In genomic region chr19:11044436-11044835, GRCh38 we compare ENCODE assay signal across 21 cellular contexts. TPM values are rescaled to one million over a fixed set of nuclear protein-coding genes. Genes with fewer than 3 reads are reported as not detected.
DNase-seq lines count a peak whose midpoint lies in the region; ATAC-seq and TF ChIP-seq lines count a peak whose summit lies in the region.
"Had no signal": no experiment of that assay in that cellular context is flagged by ENCODE, and none has a peak within 500 bp of the region (broad histone marks: within the 10 kb centered on the region; RNA-seq: fewer than 3 reads in every experiment).

No MANE protein-coding gene starts in this region.

- no peak for ATAC-seq in stimulated activated naive CD8-positive, alpha-beta T cell treated with anti-CD3 and anti-CD28 coated beads, Interleukin-15, amount 100 ng/mL, for 72 hours
- ATAC-seq in stimulated activated naive CD8-positive, alpha-beta T cell treated with anti-CD3 and anti-CD28 coated beads, Interleukin-15, Interleukin-2, amounts not matched to agents 100 U/mL and 50 U/mL, for 24 hours = no peak
- ATAC-seq in stimulated activated naive B cell treated with anti-CD40 and anti-IgM and Interleukin-4, amounts not matched to agents 10 μg/mL and 1 μg/mL and 100 μg/mL, for 72 hours (replicated peaks) = no peak
- ATAC-seq: GM23338 had no signal

- intact Hi-C loops in left ventricle myocardium inferior (cut with micrococcal nuclease) = no loop called here

- H3K27me3 ChIP-seq in osteoblast (ENCODE audit: insufficient read depth, low read length) = no peaks in the 10 kb centered on the region
- no peaks in the 10 kb centered on the region for H3K27me3 ChIP-seq in left ventricle myocardium inferior (ENCODE audit: low read depth)
- H3K27me3 ChIP-seq: BLaER1 had no signal

- peaks cover 6% of the 10 kb centered on the region for H3K79me2 ChIP-seq in osteoblast (ENCODE audit: insufficient read depth, low read length)

- peaks cover 50% of the 10 kb centered on the region for H3K36me3 ChIP-seq in osteoblast (ENCODE audit: insufficient read depth, low read length)
- H3K36me3 ChIP-seq in left ventricle myocardium inferior = peaks cover 63% of the 10 kb centered on the region

- H3K9me3 Mint-ChIP-seq in stimulated activated naive CD8-positive, alpha-beta T cell treated with anti-CD3 and anti-CD28 coated beads, Interleukin-15, amount 100 ng/mL, for 72 hours = no peaks in the 10 kb centered on the region
- H3K9me3 Mint-ChIP-seq in stimulated activated naive B cell treated with anti-CD40 and anti-IgM and Interleukin-4, amounts not matched to agents 10 μg/mL and 1 μg/mL and 100 μg/mL, for 72 hours = no peaks in the 10 kb centered on the region
- H3K9me3 Mint-ChIP-seq: CD8-positive, alpha-beta memory T cell; GM23338; IgD-negative memory B cell had no signal

- H3K4me3 ChIP-seq in osteoblast (ENCODE audit: insufficient read depth, low read length) (no peak overlapping the region), left ventricle myocardium inferior (no peak overlapping the region)
- H3K4me3 ChIP-seq: BLaER1, GM23338 had no signal

- H3K4me2 ChIP-seq in osteoblast (ENCODE audit: insufficient read depth, low read length) = no peak overlapping the region
- H3K4me2 ChIP-seq: GM23338 had no signal

- no peak for TF ChIP-seq CTCF in osteoblast (IDR thresholded peaks at IDR 0.05; ENCODE audit: extremely low read depth, low read depth, low read length)
- no peak for TF ChIP-seq CTCF in left ventricle myocardium inferior (IDR thresholded peaks at IDR 0.05; ENCODE audit: borderline replicate concordance)

- peaks cover 69 to 74% of the 10 kb centered on the region in 2 donors for H3K36me3 Mint-ChIP-seq in stimulated activated naive B cell treated with anti-CD40 and anti-IgM and Interleukin-4, amounts not matched to agents 10 μg/mL and 1 μg/mL and 100 μg/mL, for 72 hours

- H2AFZ ChIP-seq in osteoblast (ENCODE audit: low read length) = no peak overlapping the region
- H2AFZ ChIP-seq: GM23338 had no signal

- no peak overlapping the region for H3K4me3 Mint-ChIP-seq in stimulated activated naive CD8-positive, alpha-beta T cell treated with anti-CD3 and anti-CD28 coated beads, Interleukin-15, amount 100 ng/mL, for 72 hours
- no peak overlapping the region for H3K4me3 Mint-ChIP-seq in stimulated activated naive B cell treated with anti-CD40 and anti-IgM and Interleukin-4, amounts not matched to agents 10 μg/mL and 1 μg/mL and 100 μg/mL, for 72 hours
- H3K4me3 Mint-ChIP-seq: CD8-positive, alpha-beta memory T cell; GM23338; IgD-negative memory B cell had no signal

- no peaks in the 10 kb centered on the region for H3K4me1 ChIP-seq in osteoblast (ENCODE audit: insufficient read depth, low read length)
- H3K4me1 ChIP-seq in left ventricle myocardium inferior = no peaks in the 10 kb centered on the region

- no peaks in the 10 kb centered on the region for H3K27me3 Mint-ChIP-seq in stimulated activated naive CD8-positive, alpha-beta T cell treated with anti-CD3 and anti-CD28 coated beads, Interleukin-15, amount 100 ng/mL, for 72 hours
- peaks cover 23 to 29% of the 10 kb centered on the region in 2 donors for H3K27me3 Mint-ChIP-seq in stimulated activated naive B cell treated with anti-CD40 and anti-IgM and Interleukin-4, amounts not matched to agents 10 μg/mL and 1 μg/mL and 100 μg/mL, for 72 hours
- H3K27me3 Mint-ChIP-seq: CD8-positive, alpha-beta memory T cell had no signal

- no peaks in the 10 kb centered on the region for H4K20me1 ChIP-seq in osteoblast (ENCODE audit: insufficient read depth, low read length)

- H3K4me1 Mint-ChIP-seq in stimulated activated naive CD8-positive, alpha-beta T cell treated with anti-CD3 and anti-CD28 coated beads, Interleukin-15, amount 100 ng/mL, for 72 hours = peaks cover 19% of the 10 kb centered on the region
- H3K4me1 Mint-ChIP-seq in stimulated activated naive B cell treated with anti-CD40 and anti-IgM and Interleukin-4, amounts not matched to agents 10 μg/mL and 1 μg/mL and 100 μg/mL, for 72 hours = peaks cover 32 to 40% of the 10 kb centered on the region in 2 donors
- H3K4me1 Mint-ChIP-seq: GM23338 had no signal

- H3K9me3 ChIP-seq in osteoblast (ENCODE audit: low read depth, low read length) = no peaks in the 10 kb centered on the region
- no peaks in the 10 kb centered on the region for H3K9me3 ChIP-seq in left ventricle myocardium inferior (replicated peaks)
- H3K9me3 ChIP-seq: BLaER1 had no signal

- no peak for DNase-seq in stimulated activated naive CD8-positive, alpha-beta T cell treated with anti-CD3 and anti-CD28 coated beads, Interleukin-15, amount 100 ng/mL, for 72 hours
- DNase-seq in stimulated activated naive CD8-positive, alpha-beta T cell treated with anti-CD3 and anti-CD28 coated beads, Interleukin-15, Interleukin-2, amounts not matched to agents 100 U/mL and 50 U/mL, for 24 hours = no peak
- peak; percentile 74 for DNase-seq in fibroblast of gingiva (ENCODE audit: low read depth)
- DNase-seq in osteoblast (ENCODE audit: insufficient read length, low spot score, missing footprints) = peak; percentile 55
- DNase-seq in left ventricle myocardium inferior = no peak
- DNase-seq in stimulated activated naive B cell treated with anti-CD40 and anti-IgM and Interleukin-4, amounts not matched to agents 10 μg/mL and 1 μg/mL and 100 μg/mL, for 72 hours = no peak
- no peak for DNase-seq in nucleus accumbens (lab: John Stamatoyannopoulos, UW)
- DNase-seq in SIG-M5 treated with dmso at 0.1 percent for 504 hours (lab: John Stamatoyannopoulos, UW; ENCODE audit: unreplicated experiment) = no peak
- DNase-seq: CD8-positive, alpha-beta memory T cell; DMS53; HCEC 1CT; MM.1S; NCI-H1092 treated with DMSO at 0.1 percent for 48 hours; NCI-H146; NCI-H2081 treated with DMSO at 0.1 percent for 48 hours; NCI-H510A treated with DMSO at 0.1 percent for 48 hours; NCI-H774; SHP77 treated with DMSO at 0.1 percent for 48 hours had no signal

- H3K27ac ChIP-seq in osteoblast (ENCODE audit: low read depth, low read length) = no peak overlapping the region
- no peak overlapping the region for H3K27ac ChIP-seq in left ventricle myocardium inferior (replicated peaks)
- H3K27ac ChIP-seq: BLaER1 had no signal

- H3K27ac Mint-ChIP-seq in stimulated activated naive CD8-positive, alpha-beta T cell treated with anti-CD3 and anti-CD28 coated beads, Interleukin-15, amount 100 ng/mL, for 72 hours = peak overlapping the region; percentile 6 to 92
- no peak overlapping the region for H3K27ac Mint-ChIP-seq in stimulated activated naive B cell treated with anti-CD40 and anti-IgM and Interleukin-4, amounts not matched to agents 10 μg/mL and 1 μg/mL and 100 μg/mL, for 72 hours
- H3K27ac Mint-ChIP-seq: GM23338 had no signal

RNA-seq across cellular contexts. Expression of gene LDLR, which starts 44.8 kb away (rescaled TPM):
- total RNA-seq in osteoblast (313 and 326 TPM in 2 replicates), left ventricle myocardium inferior (8.2 TPM)

Comparison
In these comparisons a context has a peak if more than half of its experiments do, and no peak if none do; other contexts are left out.
1. DNase-seq: peak in fibroblast of gingiva (single experiment) and osteoblast (single experiment); none in stimulated activated naive CD8-positive, alpha-beta T cell treated with anti-CD3 and anti-CD28 coated beads, Interleukin-15, amount 100 ng/mL, for 72 hours (0 of 2), stimulated activated naive CD8-positive, alpha-beta T cell treated with anti-CD3 and anti-CD28 coated beads, Interleukin-15, Interleukin-2, amounts not matched to agents 100 U/mL and 50 U/mL, for 24 hours (single experiment), left ventricle myocardium inferior (single experiment), stimulated activated naive B cell treated with anti-CD40 and anti-IgM and Interleukin-4, amounts not matched to agents 10 μg/mL and 1 μg/mL and 100 μg/mL, for 72 hours (single experiment), nucleus accumbens (0 of 56) and SIG-M5 treated with dmso at 0.1 percent for 504 hours (single experiment).
2. RNA of gene LDLR, which starts 44.8 kb away (total RNA-seq): 313 to 326 TPM in osteoblast; 8.2 TPM in left ventricle myocardium inferior (single experiment); every median in the first group is over 10 times any median in the second.